In genomic region chr12:46559311-46559710, GRCh38 we compare ENCODE assay signal across 20 cellular contexts.
A peak's percentile ranks its signal among the peaks of the same experiment; 100 is the strongest.
DNase-seq lines count a peak whose midpoint lies in the region; ATAC-seq, FAIRE-seq and TF ChIP-seq lines count a peak whose summit lies in the region.
"Had no signal": no experiment of that assay in that cellular context is flagged by ENCODE, and none has a peak within 500 bp of the region (broad histone marks: within the 10 kb centered on the region; RNA-seq: fewer than 3 reads in every experiment).

No MANE protein-coding gene starts in this region.

- no peak for TF ChIP-seq RAD21 in IMR-90 (IDR thresholded peaks at IDR 0.05; ENCODE audit: low read length)

- H3K27me3 ChIP-seq in IMR-90 (ENCODE audit: control insufficient read depth, insufficient read depth, low read length) = no peaks in the 10 kb centered on the region
- no peaks in the 10 kb centered on the region for H3K27me3 ChIP-seq in mesenchymal stem cell (ENCODE audit: control insufficient read depth in 1 of 2, insufficient read depth in 1 of 2, low read length in 2 of 2)
- no peaks in the 10 kb centered on the region for H3K27me3 ChIP-seq in smooth muscle cell (ENCODE audit: low read depth)
- H3K27me3 ChIP-seq in HAP-1 (ENCODE audit: low read depth) = no peaks in the 10 kb centered on the region
- H3K27me3 ChIP-seq: Peyer's patch had no signal

- H3K4me1 ChIP-seq in IMR-90 (ENCODE audit: control insufficient read depth, insufficient read depth, low read length) (peaks cover 12% of the 10 kb centered on the region), mesenchymal stem cell (ENCODE audit: control insufficient read depth, insufficient read depth, low read depth, low read length) (no peaks in the 10 kb centered on the region), smooth muscle cell (ENCODE audit: low read depth) (peaks cover 23% of the 10 kb centered on the region), HAP-1 (peaks cover 8% of the 10 kb centered on the region)

- H4K20me1 ChIP-seq in IMR-90 (ENCODE audit: insufficient read depth, low read length) = no peaks in the 10 kb centered on the region
- no peaks in the 10 kb centered on the region for H4K20me1 ChIP-seq in smooth muscle cell (ENCODE audit: low read depth)

- H3K4me3 Mint-ChIP-seq in CD14-positive monocyte = no peak overlapping the region
- H3K4me3 Mint-ChIP-seq: B cell; stimulated activated effector memory CD8-positive, alpha-beta T cell treated with anti-CD3 and anti-CD28 coated beads, Interleukin-12 subunit alpha, Interleukin-12 subunit beta, amount 100 ng/mL, for 72 hours had no signal

- no peak overlapping the region for H2AK9ac ChIP-seq in IMR-90 (replicated peaks; ENCODE audit: low read depth, low read length, poor library complexity)

- no peak for DNase-seq in IMR-90
- no peak for DNase-seq in mesenchymal stem cell
- DNase-seq in smooth muscle cell (lab: John Stamatoyannopoulos, UW; ENCODE audit: unreplicated experiment) = no peak
- no peak for DNase-seq in HAP-1 (ENCODE audit: low spot score in 2 of 2)
- no peak for DNase-seq in CD14-positive monocyte (ENCODE audit: low spot score)
- no peak for DNase-seq in SHP77 (lab: John Stamatoyannopoulos, UW)
- DNase-seq: amniotic stem cell, GDM1, left ventricle myocardium superior, NCI-H524 treated with DMSO at 0.1 percent for 48 hours, Peyer's patch, right cardiac atrium, SW 1271 had no signal

- H3K79me1 ChIP-seq in IMR-90 (ENCODE audit: low read depth in 1 of 2, low read length in 2 of 2) (peaks cover 4 to 23% of the 10 kb centered on the region in 2 experiments), mesenchymal stem cell (replicated peaks; ENCODE audit: low read length, poor library complexity, severe bottlenecking) (peaks cover 3% of the 10 kb centered on the region)

- H3K36me3 ChIP-seq in IMR-90 (ENCODE audit: control insufficient read depth, insufficient read depth, low read length) = no peaks in the 10 kb centered on the region
- H3K36me3 ChIP-seq in mesenchymal stem cell (ENCODE audit: control insufficient read depth in 1 of 2, insufficient read depth in 2 of 2, low read depth in 1 of 2, low read length in 2 of 2) = no peaks in the 10 kb centered on the region
- no peaks in the 10 kb centered on the region for H3K36me3 ChIP-seq in smooth muscle cell (ENCODE audit: low read depth)
- H3K36me3 ChIP-seq in HAP-1 (replicated peaks) = no peaks in the 10 kb centered on the region
- H3K36me3 ChIP-seq: Peyer's patch had no signal

- dilution Hi-C loops in IMR-90 (cut with HindIII; ENCODE audit: low sequenced_read_pairs, unreplicated experiment) = no loop called here

- peak overlapping the region; percentile 38 for H2BK5ac ChIP-seq in IMR-90 (ENCODE audit: low read depth, low read length, poor library complexity, severe bottlenecking)
- no peak overlapping the region for H2BK5ac ChIP-seq in mesenchymal stem cell (ENCODE audit: low read depth, low read length, poor library complexity, severe bottlenecking)

- no peak overlapping the region; the same call in 1 of the 2 replicates for H4K5ac ChIP-seq in IMR-90 (ENCODE audit: low read depth, low read length)

- no peaks in the 10 kb centered on the region for H3K79me2 ChIP-seq in smooth muscle cell (ENCODE audit: low read depth)

- FAIRE-seq in endometrium (lab: Jason Lieb, UNC) = peak; percentile 15
- FAIRE-seq: colon, HTR-8/SVneo had no signal

- H3K14ac ChIP-seq in IMR-90 (replicated peaks; ENCODE audit: low read depth, low read length) (peak overlapping the region; percentile 72), mesenchymal stem cell (ENCODE audit: low read length in 2 of 2) (no peak overlapping the region)

- WGBS in IMR-90 (ENCODE audit: extremely low coverage in 2 of 2, insufficient read length in 1 of 2), 2 experiments = no CpG with 5 or more reads among the region's 5 CpGs
- 97% methylated on average over 4 of the region's 5 CpGs for WGBS in mesenchymal stem cell
- 67% methylated on average over 5 of the region's 5 CpGs for WGBS in smooth muscle cell (ENCODE audit: low lambda C conversion rate)

- H3K9me3 ChIP-seq in IMR-90 (ENCODE audit: control insufficient read depth, insufficient read depth, low read length) (no peaks in the 10 kb centered on the region), mesenchymal stem cell (ENCODE audit: control insufficient read depth, low read length) (peaks cover 2% of the 10 kb centered on the region), smooth muscle cell (replicated peaks; ENCODE audit: low read depth) (no peaks in the 10 kb centered on the region), HAP-1 (no peaks in the 10 kb centered on the region)
- H3K9me3 ChIP-seq: Peyer's patch had no signal

- CTCF ChIA-PET in IMR-90 (lab: Yijun Ruan, JAX) = no interaction called here

- TF ChIP-seq CTCF in IMR-90 (conservative IDR thresholded peaks at IDR 0.05; ENCODE audit: low read depth, low read length) = no peak
- TF ChIP-seq CTCF in smooth muscle cell (IDR thresholded peaks at IDR 0.05; ENCODE audit: borderline replicate concordance, insufficient read depth, poor library complexity, severe bottlenecking) = no peak
- no peak for TF ChIP-seq CTCF in CD14-positive monocyte (IDR thresholded peaks at IDR 0.05)

- TF ChIP-seq POLR2A in IMR-90 (IDR thresholded peaks at IDR 0.05; ENCODE audit: low read depth, low read length) = no peak

- POLR2A ChIA-PET in IMR-90 (lab: Charles Lee; ENCODE audit: unreplicated experiment) = no interaction called here

- intact Hi-C loops in IMR-90 (cut with micrococcal nuclease) (loop anchor here (5.0 kb wide), 1 partner anchor 87 kb away; no protein-coding TSS in a partner anchor), CD14-positive monocyte (cut with micrococcal nuclease) (loop anchor here in 1 of 2 donors (10.0 kb wide), 1 partner anchor 95 kb away; no protein-coding TSS in a partner anchor)

- H3K23ac ChIP-seq in IMR-90 (ENCODE audit: low read depth, low read length) (0 out of 2 replicates have a peak overlapping the region, but pooled peaks have one; percentile 51), mesenchymal stem cell (ENCODE audit: low read length in 2 of 2) (no peak overlapping the region)

- H3K27ac ChIP-seq in IMR-90 (ENCODE audit: insufficient read depth, low read length) (no peak overlapping the region), mesenchymal stem cell (ENCODE audit: low read length, poor library complexity, severe bottlenecking) (no peak overlapping the region), smooth muscle cell (ENCODE audit: low read depth) (peak overlapping the region; percentile 95)
- H3K27ac ChIP-seq: VCaP had no signal

- H4K8ac ChIP-seq in IMR-90 (ENCODE audit: low read depth in 2 of 2, low read length in 2 of 2) = peak overlapping the region in 1 of 2 experiments; percentile 52; a peak in 1 of 4 replicates
- no peak overlapping the region for H4K8ac ChIP-seq in mesenchymal stem cell (ENCODE audit: low read length)

- H3K9me1 ChIP-seq in IMR-90 (ENCODE audit: insufficient read depth, low read length) = peaks cover 6% of the 10 kb centered on the region

- H3K4me1 Mint-ChIP-seq in CD14-positive monocyte = peaks cover 18% of the 10 kb centered on the region
- H3K4me1 Mint-ChIP-seq: B cell had no signal

- H3K56ac ChIP-seq in IMR-90 (ENCODE audit: extremely low read depth, insufficient read depth, low read length) = no peak overlapping the region

- no peak overlapping the region for H2BK12ac ChIP-seq in mesenchymal stem cell (ENCODE audit: low read length in 2 of 2)

- H3F3A ChIP-seq in smooth muscle cell (ENCODE audit: low read depth) = peaks cover 11% of the 10 kb centered on the region

- H3K4ac ChIP-seq in IMR-90 (ENCODE audit: low read depth, low read length) (peak overlapping the region; percentile 58; the same call in 1 of the 2 replicates), mesenchymal stem cell (ENCODE audit: low read depth in 1 of 2, low read length in 2 of 2) (no peak overlapping the region)

- no peak overlapping the region for H3K27ac Mint-ChIP-seq in CD14-positive monocyte
- H3K27ac Mint-ChIP-seq: B cell; stimulated activated effector memory CD8-positive, alpha-beta T cell treated with anti-CD3 and anti-CD28 coated beads, Interleukin-12 subunit alpha, Interleukin-12 subunit beta, amount 100 ng/mL, for 72 hours had no signal

- ATAC-seq in IMR-90 (ENCODE audit: low read depth) (no peak), HG02884 (IDR thresholded peaks at IDR 0.05; ENCODE audit: unreplicated experiment) (no peak)
- ATAC-seq: left ventricle myocardium superior; right cardiac atrium; stimulated activated effector memory CD8-positive, alpha-beta T cell treated with anti-CD3 and anti-CD28 coated beads, Interleukin-12 subunit alpha, Interleukin-12 subunit beta, amount 100 ng/mL, for 72 hours had no signal

- H3K9ac ChIP-seq in IMR-90 (ENCODE audit: low read depth, low read length) (no peak overlapping the region), mesenchymal stem cell (ENCODE audit: low read length) (peak overlapping the region; percentile 50), smooth muscle cell (ENCODE audit: low read depth) (no peak overlapping the region)

- in situ Hi-C loops in IMR-90 (cut with MboI; ENCODE audit: low sequenced_read_pairs) = loop anchor here (10.0 kb wide), 1 partner anchor 185 kb away; the partner anchor contains the start of gene SLC38A2
- in situ Hi-C loops in HAP-1 (cut with MboI; ENCODE audit: low sequenced_read_pairs) = no loop called here

- H2AFZ ChIP-seq in IMR-90 (replicated peaks; ENCODE audit: low read length, poor library complexity) (no peak overlapping the region), mesenchymal stem cell (ENCODE audit: low read depth, low read length) (no peak overlapping the region), smooth muscle cell (ENCODE audit: low read depth) (no peak overlapping the region)

- H2BK20ac ChIP-seq in IMR-90 (ENCODE audit: low read depth, low read length) = peak overlapping the region; percentile 89

- H3K9me3 Mint-ChIP-seq in CD14-positive monocyte = peaks cover 0 to 3% (median 0%) of the 10 kb centered on the region in 7 donors
- H3K9me3 Mint-ChIP-seq: stimulated activated effector memory CD8-positive, alpha-beta T cell treated with anti-CD3 and anti-CD28 coated beads, Interleukin-12 subunit alpha, Interleukin-12 subunit beta, amount 100 ng/mL, for 72 hours had no signal

- H3K4me2 ChIP-seq in IMR-90 (ENCODE audit: low read depth, low read length) (no peak overlapping the region), mesenchymal stem cell (ENCODE audit: low read length, poor library complexity, severe bottlenecking) (no peak overlapping the region), smooth muscle cell (no peak overlapping the region)

- H3K18ac ChIP-seq in IMR-90 (ENCODE audit: low read depth, low read length) (peak overlapping the region; percentile 87; the same call in 1 of the 2 replicates), mesenchymal stem cell (ENCODE audit: low read depth in 1 of 2, low read length in 2 of 2) (no peak overlapping the region)

- H2BK120ac ChIP-seq in IMR-90 (ENCODE audit: low read depth, low read length) (peak overlapping the region; percentile 97), mesenchymal stem cell (ENCODE audit: low read depth, low read length) (no peak overlapping the region)

- H3K36me3 Mint-ChIP-seq in CD14-positive monocyte = no peaks in the 10 kb centered on the region
- H3K36me3 Mint-ChIP-seq: stimulated activated effector memory CD8-positive, alpha-beta T cell treated with anti-CD3 and anti-CD28 coated beads, Interleukin-12 subunit alpha, Interleukin-12 subunit beta, amount 100 ng/mL, for 72 hours had no signal

- peak overlapping the region; percentile 35; the same call in 1 of the 2 replicates for H2AK5ac ChIP-seq in IMR-90 (ENCODE audit: low read depth, low read length)
- H2AK5ac ChIP-seq in mesenchymal stem cell (ENCODE audit: low read length, severe bottlenecking) = no peak overlapping the region

- no TSS peak for BruUV-seq in IMR-90 (replicated peaks; lab: Mats Ljungman, UMichigan)

- H4K91ac ChIP-seq in IMR-90 (ENCODE audit: insufficient read depth, low read depth, low read length) = peak overlapping the region; percentile 73; the same call in 1 of the 2 replicates
- H4K91ac ChIP-seq in mesenchymal stem cell (ENCODE audit: low read length) = no peak overlapping the region

- no peaks in the 10 kb centered on the region for H3K27me3 Mint-ChIP-seq in CD14-positive monocyte (ENCODE audit: low read depth in 3 of 3)
- H3K27me3 Mint-ChIP-seq: B cell had no signal

- peak overlapping the region; percentile 86; the same call in 2 of the 3 replicates for H2BK15ac ChIP-seq in IMR-90 (ENCODE audit: low read depth, low read length)
- no peak overlapping the region for H2BK15ac ChIP-seq in mesenchymal stem cell (ENCODE audit: low read depth, poor library complexity, severe bottlenecking)

- H3K4me3 ChIP-seq in IMR-90 (ENCODE audit: insufficient read depth, low read depth, low read length) (no peak overlapping the region), mesenchymal stem cell (ENCODE audit: insufficient read depth in 1 of 2, low read depth in 1 of 2, low read length in 2 of 2) (no peak overlapping the region), smooth muscle cell (no peak overlapping the region), HAP-1 (no peak overlapping the region)
- H3K4me3 ChIP-seq: Peyer's patch had no signal
